In genomic region chr1:100757946-100758345, GRCh38 we compare ENCODE assay signal across 21 cellular contexts. TPM values are rescaled to one million over a fixed set of nuclear protein-coding genes. Genes with fewer than 3 reads are reported as not detected.
"Had no signal": no experiment of that assay in that cellular context is flagged by ENCODE, and none has a peak within 500 bp of the region (broad histone marks: within the 10 kb centered on the region; RNA-seq: fewer than 3 reads in every experiment).

No MANE protein-coding gene starts in this region.

- H3K36me3 ChIP-seq: MG63, SJCRH30 had no signal

- H3K9me3 ChIP-seq: MG63, SJCRH30 had no signal

- FAIRE-seq: RCC 7860 had no signal

- H3K27me3 ChIP-seq: MG63, SJCRH30 had no signal

- H3K27ac ChIP-seq: SJCRH30 had no signal

- H3K4me3 ChIP-seq: MG63, SJCRH30 had no signal

- DNase-seq: Karpas-422, KG1, MG63, NCI-H1092 treated with DMSO at 0.1 percent for 48 hours, NCI-H1417, NCI-H1436 treated with DMSO at 0.1 percent for 48 hours, NCI-H1694, NCI-H187 treated with DMSO at 0.1 percent for 48 hours, NCI-H2081, NCI-H2107, NCI-H2227 treated with DMSO at 0.1 percent for 48 hours, NCI-H524, NCI-H526 treated with DMSO at 0.1 percent for 48 hours, NCI-H774, RPMI8226, SHP77 treated with DMSO at 0.1 percent for 48 hours, SJCRH30 had no signal

- ATAC-seq: SK-N-SH treated with all-trans-retinoic acid at 6 μM for 48 hours had no signal

RNA-seq across cellular contexts. Expression of gene VCAM1, which starts 38.4 kb away (rescaled TPM):
- total RNA-seq: HT-29, NCI-H460, SJCRH30 had no signal
